25 cellular contexts compared by ENCODE assay signal in the genomic region with DNA sequence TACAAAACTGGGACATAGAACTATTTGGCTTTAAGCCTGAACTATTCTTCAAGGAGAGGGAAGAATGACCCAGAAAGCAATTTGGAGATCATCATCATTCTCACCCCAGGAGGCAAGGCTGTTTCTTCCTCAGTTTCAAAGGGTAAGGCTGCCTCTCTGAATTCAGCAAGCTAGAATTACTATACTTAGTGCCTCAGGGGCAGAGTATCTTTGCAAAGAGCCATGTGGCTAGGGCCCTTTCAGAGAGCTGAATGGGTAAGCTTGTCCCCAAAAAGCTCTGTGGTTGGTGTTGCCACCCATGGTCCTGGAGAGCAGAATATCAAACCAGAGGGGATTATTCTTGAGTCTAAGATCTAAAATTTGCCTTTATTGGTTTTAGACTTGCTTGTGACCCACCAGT.
"Had no signal": no experiment of that assay in that cellular context is flagged by ENCODE, and none has a peak within 500 bp of the region (broad histone marks: within the 10 kb centered on the region; RNA-seq: fewer than 3 reads in every experiment).

No MANE protein-coding gene starts in this region.

- H3K9me3 ChIP-seq: left lung, lower lobe of right lung, ovary, right atrium auricular region, right lobe of liver, tibial nerve, uterus had no signal

- H3K36me3 ChIP-seq: left lung, lower lobe of right lung, ovary, right atrium auricular region, right lobe of liver, tibial nerve, uterus had no signal

- H3K4me3 Mint-ChIP-seq: immature natural killer cell; natural killer cell; nephron progenitor cell; stimulated activated memory B cell treated with anti-CD40 and anti-IgM and Interleukin-4, amounts not matched to agents 10 μg/mL and 1 μg/mL and 100 μg/mL, for 72 hours; stimulated activated naive CD8-positive, alpha-beta T cell treated with anti-CD3 and anti-CD28 coated beads, Interleukin-15, amount 100 ng/mL, for 72 hours; type B pancreatic cell had no signal

- ATAC-seq: left colon; left lung; lower lobe of right lung; natural killer cell; right lobe of liver; stimulated activated memory B cell treated with anti-CD40 and anti-IgM and Interleukin-4, amounts not matched to agents 10 μg/mL and 1 μg/mL and 100 μg/mL, for 72 hours; stimulated activated naive CD8-positive, alpha-beta T cell treated with anti-CD3 and anti-CD28 coated beads, Interleukin-15, amount 100 ng/mL, for 72 hours had no signal

- H3K36me3 Mint-ChIP-seq: immature natural killer cell; natural killer cell; stimulated activated memory B cell treated with anti-CD40 and anti-IgM and Interleukin-4, amounts not matched to agents 10 μg/mL and 1 μg/mL and 100 μg/mL, for 72 hours; type B pancreatic cell had no signal

- H3K4me3 ChIP-seq: left lung, lower lobe of right lung, ovary, right atrium auricular region, right lobe of liver, smooth muscle cell, tibial nerve, uterus had no signal

- H3K4me1 Mint-ChIP-seq: immature natural killer cell; natural killer cell; nephron progenitor cell; stimulated activated memory B cell treated with anti-CD40 and anti-IgM and Interleukin-4, amounts not matched to agents 10 μg/mL and 1 μg/mL and 100 μg/mL, for 72 hours; stimulated activated naive CD8-positive, alpha-beta T cell treated with anti-CD3 and anti-CD28 coated beads, Interleukin-15, amount 100 ng/mL, for 72 hours had no signal

- H3K27ac ChIP-seq: left lung, lower lobe of right lung, ovary, right atrium auricular region, right lobe of liver, tibial nerve, uterus had no signal

- H3K27me3 ChIP-seq: left lung, ovary, right atrium auricular region, right lobe of liver, tibial nerve, uterus had no signal

- H3K9me3 Mint-ChIP-seq: nephron progenitor cell; stimulated activated memory B cell treated with anti-CD40 and anti-IgM and Interleukin-4, amounts not matched to agents 10 μg/mL and 1 μg/mL and 100 μg/mL, for 72 hours; stimulated activated naive CD8-positive, alpha-beta T cell treated with anti-CD3 and anti-CD28 coated beads, Interleukin-15, amount 100 ng/mL, for 72 hours; type B pancreatic cell had no signal

- H3K4me1 ChIP-seq: left lung, lower lobe of right lung, right atrium auricular region, right lobe of liver, tibial nerve, uterus had no signal

- H3K27ac Mint-ChIP-seq: immature natural killer cell; natural killer cell; nephron progenitor cell; progenitor cell of endocrine pancreas; stimulated activated memory B cell treated with anti-CD40 and anti-IgM and Interleukin-4, amounts not matched to agents 10 μg/mL and 1 μg/mL and 100 μg/mL, for 72 hours; type B pancreatic cell had no signal

- H3K27me3 Mint-ChIP-seq: progenitor cell of endocrine pancreas; stimulated activated memory B cell treated with anti-CD40 and anti-IgM and Interleukin-4, amounts not matched to agents 10 μg/mL and 1 μg/mL and 100 μg/mL, for 72 hours; stimulated activated naive CD8-positive, alpha-beta T cell treated with anti-CD3 and anti-CD28 coated beads, Interleukin-15, amount 100 ng/mL, for 72 hours; type B pancreatic cell had no signal

- H3K4me2 ChIP-seq: smooth muscle cell had no signal

- DNase-seq: immature natural killer cell; kidney; left colon; left lung; lower lobe of right lung; mammary epithelial cell; mesenchymal stem cell; natural killer cell; nephron progenitor cell; ovary; right lobe of liver; stimulated activated CD4-positive, alpha-beta T cell treated with anti-CD3 and anti-CD28 coated beads, Interleukin-1b, Interleukin-23, amount 100 ng/mL, for 48 hours; stimulated activated CD4-positive, alpha-beta T cell treated with anti-CD3 and anti-CD28 coated beads, Interleukin-2, amount 100 ng/mL, for 48 hours; stimulated activated CD4-positive, alpha-beta T cell treated with anti-CD3 and anti-CD28 coated beads, Interleukin-4, amount 100 ng/mL, for 4 hours; stimulated activated CD8-positive, alpha-beta memory T cell treated with anti-CD3 and anti-CD28 coated beads, Interleukin-4, amount 100 ng/mL, for 48 hours; stimulated activated naive CD4-positive, alpha-beta T cell treated with Interleukin-2 at 50 U/mL for 16 hours; stimulated activated naive CD8-positive, alpha-beta T cell treated with anti-CD3 and anti-CD28 coated beads, Interleukin-15, amount 100 ng/mL, for 72 hours; substantia nigra; uterus had no signal
